14 cellular contexts compared by ENCODE assay signal in the genomic region with DNA sequence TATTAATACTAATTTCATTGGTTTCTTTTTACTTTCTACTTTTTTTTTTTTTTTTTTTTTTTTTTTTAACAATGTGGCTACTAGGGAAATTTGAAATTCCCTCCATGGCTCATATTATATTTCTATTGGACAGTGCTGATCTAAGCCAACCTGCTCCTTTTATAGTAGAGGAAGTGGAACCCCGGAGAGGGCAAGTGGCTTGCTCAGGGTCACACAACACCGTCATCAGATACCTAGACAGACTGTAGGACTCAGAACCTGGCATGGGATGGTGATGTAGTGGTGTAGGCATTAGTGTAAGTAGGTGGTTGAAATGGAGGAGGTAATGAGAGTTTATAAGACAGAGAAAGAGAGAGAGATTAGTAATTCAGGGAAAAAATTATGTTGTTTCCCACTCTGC. TPM values are rescaled to one million over a fixed set of nuclear protein-coding genes. Genes with fewer than 3 reads are reported as not detected.
DNase-seq lines count a peak whose midpoint lies in the region; FAIRE-seq and TF ChIP-seq lines count a peak whose summit lies in the region.
"Had no signal": no experiment of that assay in that cellular context is flagged by ENCODE, and none has a peak within 500 bp of the region (broad histone marks: within the 10 kb centered on the region; RNA-seq: fewer than 3 reads in every experiment).

No MANE protein-coding gene starts in this region.

- H3K79me2 ChIP-seq in endothelial cell of umbilical vein (ENCODE audit: control insufficient read depth, insufficient read depth, low read length) (peaks cover 96% of the 10 kb centered on the region), osteoblast (ENCODE audit: insufficient read depth, low read length) (peaks cover 94% of the 10 kb centered on the region)

- H3K27me3 Mint-ChIP-seq in activated naive CD4-positive, alpha-beta T cell treated with anti-CD3 and anti-CD28 coated beads, Interleukin-2, amount 10 ng/mL, durations not matched to agents 7 days and 5 days, result peaks cover 10% of the 10 kb centered on the region

- no peaks in the 10 kb centered on the region for H3K36me3 Mint-ChIP-seq in activated naive CD4-positive, alpha-beta T cell treated with anti-CD3 and anti-CD28 coated beads, Interleukin-2, amount 10 ng/mL, durations not matched to agents 7 days and 5 days

- intact Hi-C loops in endothelial cell of umbilical vein (cut with micrococcal nuclease), result no loop called here

- no peak overlapping the region for H3K27ac Mint-ChIP-seq in activated naive CD4-positive, alpha-beta T cell treated with anti-CD3 and anti-CD28 coated beads, Interleukin-2, amount 10 ng/mL, durations not matched to agents 7 days and 5 days

- no peaks in the 10 kb centered on the region for H3K9me3 ChIP-seq in endothelial cell of umbilical vein (replicated peaks; ENCODE audit: control insufficient read depth, insufficient read depth, low read length)
- no peaks in the 10 kb centered on the region for H3K9me3 ChIP-seq in osteoblast (ENCODE audit: low read depth, low read length)
- H3K9me3 ChIP-seq: SJSA1 had no signal

- H3K9me1 ChIP-seq in endothelial cell of umbilical vein (replicated peaks; ENCODE audit: control insufficient read depth, extremely low read depth, insufficient read depth, low read length), result no peaks in the 10 kb centered on the region

- TF ChIP-seq POLR2A in endothelial cell of umbilical vein (IDR thresholded peaks at IDR 0.05; ENCODE audit: low read depth, low read length), result no peak

- peaks cover 22% of the 10 kb centered on the region for H3K4me1 Mint-ChIP-seq in activated naive CD4-positive, alpha-beta T cell treated with anti-CD3 and anti-CD28 coated beads, Interleukin-2, amount 10 ng/mL, durations not matched to agents 7 days and 5 days

- TF ChIP-seq CTCF in endothelial cell of umbilical vein (IDR thresholded peaks at IDR 0.05; ENCODE audit: extremely low read depth in 1 of 2, insufficient read depth in 1 of 2, low read depth in 1 of 2, low read length in 2 of 2) (no peak), osteoblast (IDR thresholded peaks at IDR 0.05; ENCODE audit: extremely low read depth, low read depth, low read length) (no peak)

- H3K27ac ChIP-seq in endothelial cell of umbilical vein (ENCODE audit: insufficient read depth, low read depth, low read length) (peak overlapping the region; percentile 42), osteoblast (ENCODE audit: low read depth, low read length) (no peak overlapping the region)

- H3K9ac ChIP-seq in endothelial cell of umbilical vein (replicated peaks; ENCODE audit: extremely low read depth, insufficient read depth, low read length), result no peak overlapping the region

- no peak overlapping the region for H3K4me3 ChIP-seq in endothelial cell of umbilical vein (replicated peaks in 1 of 3; ENCODE audit: insufficient read depth in 1 of 3, low read depth in 1 of 3, low read length in 3 of 3)
- no peak overlapping the region for H3K4me3 ChIP-seq in osteoblast (ENCODE audit: insufficient read depth, low read length)
- H3K4me3 ChIP-seq: lung had no signal

- peak overlapping the region; percentile 34 for H3K4me2 ChIP-seq in endothelial cell of umbilical vein (ENCODE audit: insufficient read depth, low read length)
- H3K4me2 ChIP-seq in osteoblast (ENCODE audit: insufficient read depth, low read length), result peak overlapping the region; percentile 81

- POLR2A ChIA-PET in endothelial cell of umbilical vein (lab: Charles Lee), result no interaction called here

- DNase-seq in EL (peak; percentile 31), RCC 7860 (ENCODE audit: low spot score) (no peak), endothelial cell of umbilical vein (ENCODE audit: low read depth, low spot score) (peak; percentile 74), osteoblast (ENCODE audit: insufficient read length, low spot score, missing footprints) (peak; percentile 53), NCI-H1694 (lab: John Stamatoyannopoulos, UW) (no peak), NCI-H2227 treated with DMSO at 0.1 percent for 48 hours (lab: John Stamatoyannopoulos, UW) (no peak), RKO (ENCODE audit: low spot score) (no peak)
- DNase-seq in activated naive CD4-positive, alpha-beta T cell treated with anti-CD3 and anti-CD28 coated beads, Interleukin-2, amount 10 ng/mL, durations not matched to agents 7 days and 5 days, result no peak
- DNase-seq: activated effector memory CD4-positive, alpha-beta T cell treated with anti-CD3 and anti-CD28 coated beads, Interleukin-2, amount 50 U/mL, for 16 hours; NCI-H510A treated with DMSO at 0.1 percent for 48 hours; stimulated activated CD4-positive, alpha-beta T cell treated with anti-CD3 and anti-CD28 coated beads, Interleukin-4, amount 100 ng/mL, for 4 hours had no signal

- H3K4me3 Mint-ChIP-seq in activated naive CD4-positive, alpha-beta T cell treated with anti-CD3 and anti-CD28 coated beads, Interleukin-2, amount 10 ng/mL, durations not matched to agents 7 days and 5 days, result no peak overlapping the region

- CTCF ChIA-PET in endothelial cell of umbilical vein (lab: Charles Lee), result interaction anchor here (4.4 kb wide), 1 partner anchor 10 kb away, joined by 21 read pairs; the partner anchor contains the start of gene ZNF618
- CTCF ChIA-PET in activated naive CD4-positive, alpha-beta T cell treated with anti-CD3 and anti-CD28 coated beads, Interleukin-2, amount 10 ng/mL, durations not matched to agents 7 days and 5 days (lab: Charles Lee), result no interaction called here

- FAIRE-seq in RCC 7860 (lab: Jason Lieb, UNC), result peak; percentile 62
- peak; percentile 4 for FAIRE-seq in endothelial cell of umbilical vein (lab: Jason Lieb, UNC)
- FAIRE-seq: colon had no signal

- dilution Hi-C loops in endothelial cell of umbilical vein (cut with MboI; ENCODE audit: extremely low pct_ligation_motif_present, low sequenced_read_pairs), result no loop called here

- H3K27me3 ChIP-seq in endothelial cell of umbilical vein (ENCODE audit: control insufficient read depth in 2 of 2, insufficient read depth in 2 of 2, low read length in 2 of 2), result no peaks in the 10 kb centered on the region
- no peaks in the 10 kb centered on the region for H3K27me3 ChIP-seq in osteoblast (ENCODE audit: insufficient read depth, low read length)
- H3K27me3 ChIP-seq: SJSA1 had no signal

- H3K4me1 ChIP-seq in endothelial cell of umbilical vein (ENCODE audit: control insufficient read depth, extremely low read depth, insufficient read depth, low read length), result peaks cover 22% of the 10 kb centered on the region
- peaks cover 32% of the 10 kb centered on the region for H3K4me1 ChIP-seq in osteoblast (ENCODE audit: insufficient read depth, low read length)

- H2AFZ ChIP-seq in endothelial cell of umbilical vein (ENCODE audit: low read depth, low read length) (no peak overlapping the region), osteoblast (ENCODE audit: low read length) (no peak overlapping the region)

- BruUV-seq in endothelial cell of umbilical vein (replicated peaks; lab: Mats Ljungman, UMichigan), result no TSS peak

- peaks cover 5% of the 10 kb centered on the region for H4K20me1 ChIP-seq in endothelial cell of umbilical vein (replicated peaks; ENCODE audit: control insufficient read depth, extremely low read depth, insufficient read depth, low read length)
- H4K20me1 ChIP-seq in osteoblast (ENCODE audit: insufficient read depth, low read length), result peaks cover 25% of the 10 kb centered on the region

- H3K9me3 Mint-ChIP-seq in activated naive CD4-positive, alpha-beta T cell treated with anti-CD3 and anti-CD28 coated beads, Interleukin-2, amount 10 ng/mL, durations not matched to agents 7 days and 5 days, result no peaks in the 10 kb centered on the region

- peaks cover 0 to 3% of the 10 kb centered on the region in 2 experiments for H3K36me3 ChIP-seq in endothelial cell of umbilical vein (ENCODE audit: control insufficient read depth in 2 of 2, extremely low read depth in 1 of 2, insufficient read depth in 2 of 2, low read length in 2 of 2)
- no peaks in the 10 kb centered on the region for H3K36me3 ChIP-seq in osteoblast (ENCODE audit: insufficient read depth, low read length)

TF ChIP-seq in endothelial cell of umbilical vein, 7 proteins besides CTCF, POLR2A, EP300 and RAD21:
- TF ChIP-seq MAX (IDR thresholded peaks at IDR 0.05; ENCODE audit: insufficient read depth, insufficient read length), result no peak

RNA-seq across cellular contexts. Expression of gene ZNF618, which starts 10.8 kb away (rescaled TPM):
- total RNA-seq in endothelial cell of umbilical vein, result 60.6 and 80.3 TPM in 2 replicates
- polyA plus RNA-seq in endothelial cell of umbilical vein, result 19.8 and 22.6 TPM in 2 replicates
- 19.6 TPM in 2 replicates for polyA plus RNA-seq in endothelial cell of umbilical vein (2011; cell fraction: cytosol; rRNA removed)
- polyA plus RNA-seq in endothelial cell of umbilical vein (2011; cell fraction: nucleus; rRNA removed), result 63.9 and 74.5 TPM in 2 replicates
- polyA plus RNA-seq in endothelial cell of umbilical vein (2012), result 40.4 TPM in 2 replicates
- polyA minus RNA-seq in endothelial cell of umbilical vein, result 47.0 and 51.6 TPM in 2 replicates
- polyA minus RNA-seq in endothelial cell of umbilical vein (2011; cell fraction: cytosol; rRNA and poly(A)+ RNA removed), result 0.82 TPM
- polyA minus RNA-seq in endothelial cell of umbilical vein (2011; cell fraction: nucleus; rRNA and poly(A)+ RNA removed), result 56.2 and 62.2 TPM in 2 replicates
- 10.1 and 13.6 TPM in 2 replicates for total RNA-seq in osteoblast

Comparison
In these comparisons a context has a peak if more than half of its experiments do, and no peak if none do; other contexts are left out.
1. DNase-seq: peak in EL (single experiment), endothelial cell of umbilical vein (single experiment) and osteoblast (single experiment); none in RCC 7860 (single experiment), NCI-H1694 (single experiment), activated naive CD4-positive, alpha-beta T cell treated with anti-CD3 and anti-CD28 coated beads, Interleukin-2, amount 10 ng/mL, durations not matched to agents 7 days and 5 days (single experiment), NCI-H2227 treated with DMSO at 0.1 percent for 48 hours (single experiment) and RKO (single experiment).